ENCODE assay signal across 21 cellular contexts in genomic region chr7:99193527-99194214, GRCh38. TPM values are rescaled to one million over a fixed set of nuclear protein-coding genes. Genes with fewer than 3 reads are reported as not detected.
DNase-seq lines count a peak whose midpoint lies in the region; ATAC-seq and TF ChIP-seq lines count a peak whose summit lies in the region.
"Had no signal": no experiment of that assay in that cellular context is flagged by ENCODE, and none has a peak within 500 bp of the region (broad histone marks: within the 10 kb centered on the region; RNA-seq: fewer than 3 reads in every experiment).

No MANE protein-coding gene starts in this region.

- ATAC-seq in RWPE2 (ENCODE audit: low read depth): peak; percentile 82
- ATAC-seq: natural killer cell, upper lobe of right lung had no signal

- H3K4me1 ChIP-seq in RWPE2 (ENCODE audit: insufficient read depth, poor library complexity, severe bottlenecking) (peaks cover 11% of the 10 kb centered on the region), esophagus squamous epithelium (peaks cover 0 to 35% (median 0%) of the 10 kb centered on the region in 3 donors), vagina (peaks cover 10% of the 10 kb centered on the region)
- H3K4me1 ChIP-seq: upper lobe of right lung had no signal

- H3K36me3 ChIP-seq in RWPE2 (ENCODE audit: low read depth) (no peaks in the 10 kb centered on the region), esophagus squamous epithelium (no peaks in the 10 kb centered on the region), vagina (no peaks in the 10 kb centered on the region)
- H3K36me3 ChIP-seq: upper lobe of right lung had no signal

- peak; percentile 18 for DNase-seq in DMS53 (lab: John Stamatoyannopoulos, UW)
- no peak for DNase-seq in DMS53 treated with DMSO at 0.1 percent for 48 hours (lab: John Stamatoyannopoulos, UW; ENCODE audit: unreplicated experiment)
- DNase-seq in RWPE2 (ENCODE audit: low spot score): no peak
- DNase-seq in esophagus squamous epithelium (lab: John Stamatoyannopoulos, UW): no peak
- peak; percentile 16 for DNase-seq in skeletal muscle cell (ENCODE audit: low read depth)
- DNase-seq in islet precursor cell: no peak
- no peak for DNase-seq in activated effector memory CD4-positive, alpha-beta T cell treated with anti-CD3 and anti-CD28 coated beads, Interleukin-2, amount 50 U/mL, for 16 hours
- no peak for DNase-seq in vagina (ENCODE audit: extremely low spot score in 2 of 2)
- DNase-seq: activated CD8-positive, alpha-beta memory T cell treated with anti-CD3 and anti-CD28 coated beads, Interleukin-2, amount 50 U/mL, for 4 hours; activated naive CD8-positive, alpha-beta T cell treated with anti-CD3 and anti-CD28 coated beads, Interleukin-2, amount 10 ng/mL, durations not matched to agents 7 days and 5 days; COR-L47; KG1; natural killer cell; NCI-H187; NCI-H526; stimulated activated CD4-positive, alpha-beta T cell treated with anti-CD3 and anti-CD28 coated beads, Interleukin-4, amount 100 ng/mL, for 4 hours; upper lobe of right lung had no signal

- 26 to 37% methylated on average over 5 to 6 of the region's 6 CpGs for WGBS in esophagus squamous epithelium, 2 donors

- H3K9me3 ChIP-seq in RWPE2 (ENCODE audit: severe bottlenecking) (peaks cover 9% of the 10 kb centered on the region), esophagus squamous epithelium (peaks cover 0 to 16% (median 0%) of the 10 kb centered on the region in 3 donors), vagina (peaks cover 6% of the 10 kb centered on the region)

- H3K27ac ChIP-seq in RWPE2 (ENCODE audit: poor library complexity, severe bottlenecking): peak overlapping the region; percentile 29
- peak overlapping the region in 3 of 4 donors; percentile 13 to 44 (median 24) for H3K27ac ChIP-seq in esophagus squamous epithelium
- H3K27ac ChIP-seq in vagina: no peak overlapping the region
- H3K27ac ChIP-seq: 22Rv1, upper lobe of right lung had no signal

- TF ChIP-seq POLR2A in esophagus squamous epithelium (IDR thresholded peaks at IDR 0.05) (no peak), vagina (IDR thresholded peaks at IDR 0.05) (no peak)

- no peak for TF ChIP-seq CTCF in RWPE2 (IDR thresholded peaks at IDR 0.05; ENCODE audit: poor library complexity, severe bottlenecking)
- peak in 1 of 6 experiments; percentile 11 for TF ChIP-seq CTCF in esophagus squamous epithelium (IDR thresholded peaks at IDR 0.05)
- no peak for TF ChIP-seq CTCF in vagina (IDR thresholded peaks at IDR 0.05)

- intact Hi-C loops in esophagus squamous epithelium (cut with DNase I): no loop called here
- intact Hi-C loops in vagina (cut with DNase I): no loop called here

- no peak overlapping the region for H3K4me3 ChIP-seq in RWPE2 (ENCODE audit: severe bottlenecking)
- H3K4me3 ChIP-seq in esophagus squamous epithelium: no peak overlapping the region
- H3K4me3 ChIP-seq in skeletal muscle cell (ENCODE audit: low read depth, low read length): no peak overlapping the region
- H3K4me3 ChIP-seq in vagina: no peak overlapping the region
- H3K4me3 ChIP-seq: lung, upper lobe of right lung had no signal

- no peaks in the 10 kb centered on the region for H3K27me3 ChIP-seq in RWPE2 (ENCODE audit: insufficient read depth, poor library complexity, severe bottlenecking)
- H3K27me3 ChIP-seq in esophagus squamous epithelium: no peaks in the 10 kb centered on the region
- H3K27me3 ChIP-seq in vagina: no peaks in the 10 kb centered on the region
- H3K27me3 ChIP-seq: upper lobe of right lung had no signal

RNA-seq across cellular contexts. Expression of gene KPNA7, which starts 14.2 kb away (rescaled TPM):
- total RNA-seq in esophagus squamous epithelium (under 1 TPM in 3 of 4 donors, not detected in 1; 0.32 to 0.42 (median 0.38) TPM), vagina (not detected)
- total RNA-seq: activated naive CD8-positive, alpha-beta T cell treated with anti-CD3 and anti-CD28 coated beads, Interleukin-2, amount 10 ng/mL, durations not matched to agents 7 days and 5 days; H1; natural killer cell; T-helper 1 cell treated with Interleukin-12 subunit alpha and Interleukin-12 subunit beta and Interleukin-4 antibody, amounts not matched to agents 30 ng/mL and 1 ng/mL, for 36 hours had no signal

RNA-seq across cellular contexts. Expression of gene SMURF1, which starts 49.8 kb away (rescaled TPM):
- 10 to 100 TPM; 16.4 to 36.2 (median 24.6) TPM for total RNA-seq in esophagus squamous epithelium
- total RNA-seq in vagina: 30.0 TPM

Comparison
In these comparisons a context has a peak if more than half of its experiments do, and no peak if none do; other contexts are left out.
1. DNase-seq: peak in DMS53 (single experiment) and skeletal muscle cell (single experiment); none in DMS53 treated with DMSO at 0.1 percent for 48 hours (single experiment), RWPE2 (single experiment), esophagus squamous epithelium (single experiment), islet precursor cell (single experiment), activated effector memory CD4-positive, alpha-beta T cell treated with anti-CD3 and anti-CD28 coated beads, Interleukin-2, amount 50 U/mL, for 16 hours (single experiment) and vagina (0 of 2).